In genomic region chr4:78534286-78534955, GRCh38 we compare ENCODE assay signal across 19 cellular contexts. TPM values are rescaled to one million over a fixed set of nuclear protein-coding genes. Genes with fewer than 3 reads are reported as not detected.
DNase-seq lines count a peak whose midpoint lies in the region; ATAC-seq, FAIRE-seq and TF ChIP-seq lines count a peak whose summit lies in the region.
"Had no signal": no experiment of that assay in that cellular context is flagged by ENCODE, and none has a peak within 500 bp of the region (broad histone marks: within the 10 kb centered on the region; RNA-seq: fewer than 3 reads in every experiment).

No MANE protein-coding gene starts in this region.

- no peak overlapping the region for H3K4me2 ChIP-seq in IMR-90 (ENCODE audit: low read depth, low read length)

- no peak overlapping the region for H3K4me3 ChIP-seq in IMR-90 (ENCODE audit: insufficient read depth, low read depth, low read length)
- H3K4me3 ChIP-seq: GM12878, heart right ventricle had no signal

- WGBS in IMR-90 (ENCODE audit: extremely low coverage in 2 of 2, insufficient read length in 1 of 2), 2 experiments: no CpG with 5 or more reads among the region's 4 CpGs

- no peak overlapping the region for H3K9ac ChIP-seq in IMR-90 (ENCODE audit: low read depth, low read length)

- POLR2A ChIA-PET in IMR-90 (lab: Charles Lee; ENCODE audit: unreplicated experiment): no interaction called here
- POLR2A ChIA-PET in WTC11 (lab: Charles Lee): no interaction called here

- no peak overlapping the region for H4K8ac ChIP-seq in IMR-90 (ENCODE audit: low read depth in 2 of 2, low read length in 2 of 2)

- ATAC-seq in IMR-90 (ENCODE audit: low read depth) (peak; percentile 36; the same call in 1 of the 2 replicates), WTC11 (0 out of 2 replicates have a peak, but pooled peaks have one; percentile 41), sciatic nerve (peak; percentile 48), GM21381 (IDR thresholded peaks at IDR 0.05; ENCODE audit: unreplicated experiment) (no peak), GM19452 (IDR thresholded peaks at IDR 0.05; ENCODE audit: unreplicated experiment) (no peak)
- no peak for ATAC-seq in activated T-cell treated with anti-CD3 and anti-CD28 coated beads, Interleukin-2, amount 50 U/mL, for 4 hours
- ATAC-seq: activated CD8-positive, alpha-beta T cell treated with anti-CD3 and anti-CD28 coated beads for 36 hours; activated T-cell treated with anti-CD3 and anti-CD28 coated beads, Interleukin-2, amount 50 U/mL, for 72 hours; GM12878; heart right ventricle had no signal

- DNase-seq in IMR-90: peak; percentile 28
- no peak for DNase-seq in WTC11 (ENCODE audit: low spot score)
- DNase-seq in islet precursor cell: peak; percentile 84
- no peak for DNase-seq in sciatic nerve (ENCODE audit: low spot score)
- no peak for DNase-seq in GM19239 (ENCODE audit: insufficient read length, low spot score)
- no peak for DNase-seq in activated T-cell treated with anti-CD3 and anti-CD28 coated beads, Interleukin-2, amount 50 U/mL, for 4 hours
- DNase-seq: activated CD8-positive, alpha-beta T cell treated with anti-CD3 and anti-CD28 coated beads for 36 hours; activated naive CD8-positive, alpha-beta T cell treated with anti-CD3 and anti-CD28 coated beads for 36 hours; activated T-cell treated with anti-CD3 and anti-CD28 coated beads, Interleukin-2, amount 50 U/mL, for 72 hours; GDM1; heart right ventricle; KG1; kidney glomerular epithelial cell; NCI-H1417 treated with DMSO at 0.1 percent for 48 hours; RPMI8226; WERI-Rb-1 had no signal

- H3K23ac ChIP-seq in IMR-90 (ENCODE audit: low read depth, low read length): no peak overlapping the region

- no peak for TF ChIP-seq POLR2A in IMR-90 (IDR thresholded peaks at IDR 0.05; ENCODE audit: low read depth, low read length)

- no peaks in the 10 kb centered on the region for H3K79me1 ChIP-seq in IMR-90 (ENCODE audit: low read depth in 1 of 2, low read length in 2 of 2)

- H4K5ac ChIP-seq in IMR-90 (ENCODE audit: low read depth, low read length): no peak overlapping the region

- no peaks in the 10 kb centered on the region for H3K9me3 ChIP-seq in IMR-90 (ENCODE audit: control insufficient read depth, insufficient read depth, low read length)
- H3K9me3 ChIP-seq: heart right ventricle had no signal

- intact Hi-C loops in IMR-90 (cut with micrococcal nuclease) (no loop called here), sciatic nerve (cut with DNase I) (no loop called here)

- H3K36me3 ChIP-seq in IMR-90 (ENCODE audit: control insufficient read depth, insufficient read depth, low read length): no peaks in the 10 kb centered on the region
- H3K36me3 ChIP-seq: heart right ventricle, WERI-Rb-1 had no signal

- no peaks in the 10 kb centered on the region for H3K27me3 ChIP-seq in IMR-90 (ENCODE audit: control insufficient read depth, insufficient read depth, low read length)
- H3K27me3 ChIP-seq: heart right ventricle had no signal

- dilution Hi-C loops in IMR-90 (cut with HindIII; ENCODE audit: low sequenced_read_pairs, unreplicated experiment): no loop called here

- H3K4me1 ChIP-seq in IMR-90 (ENCODE audit: control insufficient read depth, insufficient read depth, low read length): peaks cover 5% of the 10 kb centered on the region
- H3K4me1 ChIP-seq: heart right ventricle had no signal

- no peaks in the 10 kb centered on the region; the same call in 1 of the 2 replicates for H3K4me1 Mint-ChIP-seq in WTC11
- H3K4me1 Mint-ChIP-seq in activated T-cell treated with anti-CD3 and anti-CD28 coated beads, Interleukin-2, amount 50 U/mL, for 4 hours (ENCODE audit: low read depth): no peaks in the 10 kb centered on the region
- H3K4me1 Mint-ChIP-seq: activated naive CD8-positive, alpha-beta T cell treated with anti-CD3 and anti-CD28 coated beads for 36 hours had no signal

- TF ChIP-seq RAD21 in IMR-90 (IDR thresholded peaks at IDR 0.05; ENCODE audit: low read length): no peak

- no peak overlapping the region for H4K91ac ChIP-seq in IMR-90 (ENCODE audit: insufficient read depth, low read depth, low read length)

- no peak overlapping the region for H2BK120ac ChIP-seq in IMR-90 (ENCODE audit: low read depth, low read length)

- CTCF ChIA-PET in IMR-90 (lab: Yijun Ruan, JAX) (no interaction called here), WTC11 (lab: Charles Lee) (no interaction called here)

- FAIRE-seq in GM19239 (lab: Jason Lieb, UNC): no peak
- FAIRE-seq: GM12878 had no signal

- H3K14ac ChIP-seq in IMR-90 (replicated peaks; ENCODE audit: low read depth, low read length): peak overlapping the region; percentile 9; the same call in 1 of the 2 replicates

- in situ Hi-C loops in IMR-90 (cut with MboI; ENCODE audit: low sequenced_read_pairs): no loop called here

- H2BK20ac ChIP-seq in IMR-90 (ENCODE audit: low read depth, low read length): no peak overlapping the region

- H3K9me3 Mint-ChIP-seq in WTC11: 0 out of 2 replicates have a peak, but pooled peaks cover 4% of the 10 kb centered on the region
- no peaks in the 10 kb centered on the region for H3K9me3 Mint-ChIP-seq in activated T-cell treated with anti-CD3 and anti-CD28 coated beads, Interleukin-2, amount 50 U/mL, for 4 hours
- H3K9me3 Mint-ChIP-seq: activated CD8-positive, alpha-beta T cell treated with anti-CD3 and anti-CD28 coated beads for 36 hours; activated naive CD8-positive, alpha-beta T cell treated with anti-CD3 and anti-CD28 coated beads for 36 hours; activated T-cell treated with anti-CD3 and anti-CD28 coated beads, Interleukin-2, amount 50 U/mL, for 72 hours had no signal

- H2BK5ac ChIP-seq in IMR-90 (ENCODE audit: low read depth, low read length, poor library complexity, severe bottlenecking): no peak overlapping the region

- 0 out of 2 replicates have a peak overlapping the region, but pooled peaks have one; percentile 2 for H3K27ac Mint-ChIP-seq in WTC11
- H3K27ac Mint-ChIP-seq: activated CD8-positive, alpha-beta T cell treated with anti-CD3 and anti-CD28 coated beads for 36 hours; activated naive CD8-positive, alpha-beta T cell treated with anti-CD3 and anti-CD28 coated beads for 36 hours; activated T-cell treated with anti-CD3 and anti-CD28 coated beads, Interleukin-2, amount 50 U/mL, for 72 hours had no signal

- no peak overlapping the region for H2AK5ac ChIP-seq in IMR-90 (ENCODE audit: low read depth, low read length)

- H3K56ac ChIP-seq in IMR-90 (ENCODE audit: extremely low read depth, insufficient read depth, low read length): no peak overlapping the region

- H2AK9ac ChIP-seq in IMR-90 (replicated peaks; ENCODE audit: low read depth, low read length, poor library complexity): no peak overlapping the region

- H3K27ac ChIP-seq in IMR-90 (ENCODE audit: insufficient read depth, low read length): no peak overlapping the region
- H3K27ac ChIP-seq: heart right ventricle, WERI-Rb-1 had no signal

- peaks cover 35% of the 10 kb centered on the region for H3K36me3 Mint-ChIP-seq in WTC11
- no peaks in the 10 kb centered on the region for H3K36me3 Mint-ChIP-seq in activated T-cell treated with anti-CD3 and anti-CD28 coated beads, Interleukin-2, amount 50 U/mL, for 4 hours (ENCODE audit: insufficient read depth)
- H3K36me3 Mint-ChIP-seq: activated naive CD8-positive, alpha-beta T cell treated with anti-CD3 and anti-CD28 coated beads for 36 hours had no signal

- no TSS peak for BruUV-seq in IMR-90 (replicated peaks; lab: Mats Ljungman, UMichigan)

- H4K20me1 ChIP-seq in IMR-90 (ENCODE audit: insufficient read depth, low read length): no peaks in the 10 kb centered on the region

- no peak overlapping the region for H2AFZ ChIP-seq in IMR-90 (replicated peaks; ENCODE audit: low read length, poor library complexity)

- no peak overlapping the region for H3K4me3 Mint-ChIP-seq in WTC11
- no peak overlapping the region for H3K4me3 Mint-ChIP-seq in activated T-cell treated with anti-CD3 and anti-CD28 coated beads, Interleukin-2, amount 50 U/mL, for 4 hours
- H3K4me3 Mint-ChIP-seq: activated CD8-positive, alpha-beta T cell treated with anti-CD3 and anti-CD28 coated beads for 36 hours; activated naive CD8-positive, alpha-beta T cell treated with anti-CD3 and anti-CD28 coated beads for 36 hours; activated T-cell treated with anti-CD3 and anti-CD28 coated beads, Interleukin-2, amount 50 U/mL, for 72 hours had no signal

- H3K4ac ChIP-seq in IMR-90 (ENCODE audit: low read depth, low read length): no peak overlapping the region

- TF ChIP-seq CTCF in IMR-90 (conservative IDR thresholded peaks at IDR 0.05; ENCODE audit: low read depth, low read length) (no peak), WTC11 (IDR thresholded peaks at IDR 0.05) (no peak)

- H3K18ac ChIP-seq in IMR-90 (ENCODE audit: low read depth, low read length): no peak overlapping the region

- no peaks in the 10 kb centered on the region for H3K9me1 ChIP-seq in IMR-90 (ENCODE audit: insufficient read depth, low read length)

- no peak overlapping the region for H2BK15ac ChIP-seq in IMR-90 (ENCODE audit: low read depth, low read length)

- no peaks in the 10 kb centered on the region for H3K27me3 Mint-ChIP-seq in WTC11 (ENCODE audit: low read depth)
- H3K27me3 Mint-ChIP-seq in activated T-cell treated with anti-CD3 and anti-CD28 coated beads, Interleukin-2, amount 50 U/mL, for 4 hours (ENCODE audit: low read depth): peaks cover 6% of the 10 kb centered on the region
- H3K27me3 Mint-ChIP-seq: activated naive CD8-positive, alpha-beta T cell treated with anti-CD3 and anti-CD28 coated beads for 36 hours had no signal

TF ChIP-seq in IMR-90, 13 proteins besides CTCF, POLR2A, EP300 and RAD21:
- TF ChIP-seq NFE2L2 (IDR thresholded peaks at IDR 0.05; ENCODE audit: low read depth, low read length): no peak

TF ChIP-seq in WTC11, 78 proteins besides CTCF, POLR2A, EP300 and RAD21 (continues in another document):
- TF ChIP-seq CBFB (CRISPR knock-in tag; IDR thresholded peaks at IDR 0.05; ENCODE audit: low read depth) (no peak), ZBTB43 (CRISPR knock-in tag; IDR thresholded peaks at IDR 0.05) (no peak), NR2C2 (CRISPR knock-in tag; IDR thresholded peaks at IDR 0.05) (no peak), ZBTB21 (CRISPR knock-in tag; IDR thresholded peaks at IDR 0.05; ENCODE audit: borderline replicate concordance) (no peak)

RNA-seq across cellular contexts. Expression of gene ANXA3, which starts 17.1 kb away (rescaled TPM):
- 5.0 and 5.3 TPM in 2 replicates for total RNA-seq in IMR-90 (2012; rRNA removed)
- polyA plus RNA-seq in IMR-90 (2012; rRNA removed): 4.2 and 4.8 TPM in 2 replicates
- polyA plus RNA-seq in IMR-90 (2012; cell fraction: cytosol; rRNA removed): 1.7 and 6.2 TPM in 2 replicates
- polyA plus RNA-seq in IMR-90 (2012; cell fraction: nucleus; rRNA removed; ENCODE audit: low replicate concordance): 1.5 and 9.7 TPM in 2 replicates
- total RNA-seq in WTC11 (2021): 10.7 to 13.3 TPM (median 12.0 TPM) in 3 replicates
- 109 TPM for total RNA-seq in sciatic nerve
- 1 to 10 TPM in 1 of 3 donors, not detected in 2; 1.0 TPM for total RNA-seq in activated T-cell treated with anti-CD3 and anti-CD28 coated beads, Interleukin-2, amount 50 U/mL, for 4 hours

Comparison
In these comparisons a context has a peak if more than half of its experiments do, and no peak if none do; other contexts are left out.
1. ATAC-seq: peak in IMR-90 (single experiment), WTC11 (single experiment) and sciatic nerve (single experiment); none in activated T-cell treated with anti-CD3 and anti-CD28 coated beads, Interleukin-2, amount 50 U/mL, for 4 hours (0 of 2), GM21381 (single experiment) and GM19452 (single experiment).
2. DNase-seq: peak in IMR-90 (single experiment) and islet precursor cell (single experiment); none in WTC11 (single experiment), sciatic nerve (single experiment), GM19239 (single experiment) and activated T-cell treated with anti-CD3 and anti-CD28 coated beads, Interleukin-2, amount 50 U/mL, for 4 hours (single experiment).